8 cellular contexts compared by ENCODE assay signal in the genomic region with DNA sequence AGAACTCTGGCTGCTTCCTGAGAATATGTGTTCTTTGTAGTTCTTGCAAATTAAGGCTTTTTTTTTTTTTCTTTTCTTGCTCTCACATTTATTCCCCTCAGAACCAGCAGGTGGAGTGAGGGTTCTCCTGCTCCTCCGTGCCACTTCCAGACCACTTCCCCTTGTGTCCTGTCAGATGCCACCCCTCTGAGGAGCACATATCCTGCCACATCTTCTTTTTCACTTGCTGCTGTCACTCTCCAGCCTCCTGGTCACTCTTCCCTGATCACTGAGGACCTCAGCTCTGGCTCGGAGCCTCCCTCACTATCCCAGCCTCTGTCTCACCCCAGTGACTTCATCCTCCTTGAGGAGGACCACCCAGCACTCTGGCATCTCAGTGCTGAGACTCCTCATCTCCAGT.
DNase-seq lines count a peak whose midpoint lies in the region; ATAC-seq and TF ChIP-seq lines count a peak whose summit lies in the region.

No MANE protein-coding gene starts in this region.

- H3K4me1 ChIP-seq in effector memory CD4-positive, alpha-beta T cell (ENCODE audit: control insufficient read depth, insufficient read depth, low read length, poor library complexity, severe bottlenecking), result no peaks in the 10 kb centered on the region
- H3K4me1 ChIP-seq in gastrocnemius medialis, result no peaks in the 10 kb centered on the region

- in situ Hi-C loops in gastrocnemius medialis (cut with MboI; ENCODE audit: low sequenced_read_pairs in 4 of 4), result no loop called here

- H3K9me3 ChIP-seq in effector memory CD4-positive, alpha-beta T cell (ENCODE audit: control insufficient read depth, low read length), result no peaks in the 10 kb centered on the region
- H3K9me3 ChIP-seq in gastrocnemius medialis, result no peaks in the 10 kb centered on the region

- H3K36me3 ChIP-seq in effector memory CD4-positive, alpha-beta T cell (ENCODE audit: control insufficient read depth, insufficient read depth, low read length), result no peaks in the 10 kb centered on the region
- H3K36me3 ChIP-seq in gastrocnemius medialis, result no peaks in the 10 kb centered on the region

- ATAC-seq in gastrocnemius medialis, result no peak
- ATAC-seq in GM19351 (IDR thresholded peaks at IDR 0.05; ENCODE audit: unreplicated experiment), result no peak
- ATAC-seq in HG02870 (IDR thresholded peaks at IDR 0.05; ENCODE audit: unreplicated experiment), result no peak

- H3K4me3 ChIP-seq in effector memory CD4-positive, alpha-beta T cell (ENCODE audit: insufficient read depth, low read depth, low read length, poor library complexity, severe bottlenecking), result no peak overlapping the region
- H3K4me3 ChIP-seq in gastrocnemius medialis, result no peak overlapping the region

- no peak for TF ChIP-seq POLR2A in gastrocnemius medialis (IDR thresholded peaks at IDR 0.05)

- no peak overlapping the region for H3K27ac ChIP-seq in effector memory CD4-positive, alpha-beta T cell (ENCODE audit: insufficient read depth, low read length, poor library complexity, severe bottlenecking)
- no peak overlapping the region for H3K27ac ChIP-seq in gastrocnemius medialis

- POLR2A ChIA-PET in HEK293T (lab: Yijun Ruan, JAX), result no interaction called here

- CTCF ChIA-PET in HEK293T (lab: Yijun Ruan, JAX), result interaction anchor here (0.6 to 1.8 kb wide), 5 partner anchors 10 to 551 kb away, joined by 3 to 8 read pairs (median 4); no protein-coding TSS in a partner anchor

- H3K27me3 ChIP-seq in effector memory CD4-positive, alpha-beta T cell (replicated peaks; ENCODE audit: control insufficient read depth, insufficient read depth, low read length, poor library complexity, severe bottlenecking), result no peaks in the 10 kb centered on the region
- H3K27me3 ChIP-seq in gastrocnemius medialis, result no peaks in the 10 kb centered on the region

- intact Hi-C loops in gastrocnemius medialis (cut with DNase I; ENCODE audit: low total_unique reads), result no loop called here

- DNase-seq in CMK (ENCODE audit: low read depth) (peak; percentile 22), HEK293T (ENCODE audit: extremely low spot score) (peak; percentile 48), SK-N-DZ (ENCODE audit: low spot score) (peak; percentile 62), iPS DF 4.7 (ENCODE audit: extremely low read depth, low spot score) (peak; percentile 36), gastrocnemius medialis (no peak)
- no peak for DNase-seq in effector memory CD4-positive, alpha-beta T cell

- TF ChIP-seq CTCF in gastrocnemius medialis (IDR thresholded peaks at IDR 0.05 in 4 of 5, conservative IDR thresholded peaks at IDR 0.05 in 1 of 5), result no peak

TF ChIP-seq in HEK293T, 16 proteins besides CTCF, POLR2A, EP300 and RAD21:
- TF ChIP-seq TARDBP (IDR thresholded peaks at IDR 0.05) (no peak), SUZ12 (IDR thresholded peaks at IDR 0.05) (no peak), ZNF384 (IDR thresholded peaks at IDR 0.05) (peak; percentile 84), FOXM1 (IDR thresholded peaks at IDR 0.05; ENCODE audit: borderline replicate concordance) (no peak), FOXA1 (IDR thresholded peaks at IDR 0.05) (no peak)
TF ChIP-seq in HEK293T: peak in this region for 1.

Comparison
In these comparisons a context has a peak if more than half of its experiments do, and no peak if none do; other contexts are left out.
1. DNase-seq: peak in CMK (single experiment), HEK293T (single experiment), SK-N-DZ (single experiment) and iPS DF 4.7 (single experiment); none in effector memory CD4-positive, alpha-beta T cell (0 of 3) and gastrocnemius medialis (0 of 2).